ENCODE assay signal across 8 cellular contexts in genomic region chr1:42456754-42457089, GRCh38. TPM values are rescaled to one million over a fixed set of nuclear protein-coding genes. Genes with fewer than 3 reads are reported as not detected.
DNase-seq lines count a peak whose midpoint lies in the region; ATAC-seq, FAIRE-seq and TF ChIP-seq lines count a peak whose summit lies in the region.

No MANE protein-coding gene starts in this region.

- no peak for TF ChIP-seq CTCF in D721Med (IDR thresholded peaks at IDR 0.05; ENCODE audit: insufficient read depth, missing control alignments)

- ATAC-seq in GM19468 (IDR thresholded peaks at IDR 0.05; ENCODE audit: extremely low read depth, unreplicated experiment) (peak; percentile 26), left ventricle myocardium superior (peak; percentile 65)

- intact Hi-C loops in left ventricle myocardium superior (cut with micrococcal nuclease): loop anchor here (10.0 kb wide), 1 partner anchor 112 kb away; no protein-coding TSS in a partner anchor

- no peak for FAIRE-seq in D721Med (lab: Jason Lieb, UNC)

- peak; percentile 86 for DNase-seq in DMS53 (lab: John Stamatoyannopoulos, UW)
- peak; percentile 12 for DNase-seq in HS-27A (ENCODE audit: low read depth)
- peak; percentile 82 for DNase-seq in RPMI8226
- DNase-seq in activated naive CD8-positive, alpha-beta T cell treated with anti-CD3 and anti-CD28 coated beads, Interleukin-2, amount 50 U/mL, for 16 hours (ENCODE audit: low read depth, low spot score): peak; percentile 15
- no peak for DNase-seq in left ventricle myocardium superior
- DNase-seq in putamen (ENCODE audit: low spot score): peak; percentile 57
- no peak for DNase-seq in D721Med (ENCODE audit: insufficient read length, low spot score)

RNA-seq across cellular contexts. Expression of gene PPCS, which starts 0.4 kb away (rescaled TPM):
- 31.1 TPM for total RNA-seq in left ventricle myocardium superior

RNA-seq across cellular contexts. Expression of gene ZMYND12, which starts 0.9 kb away (rescaled TPM):
- total RNA-seq in left ventricle myocardium superior: 0.84 TPM

RNA-seq across cellular contexts. Expression of gene CCDC30, which starts 6.4 kb away (rescaled TPM):
- 1.2 TPM for total RNA-seq in left ventricle myocardium superior

Comparison
In these comparisons a context has a peak if more than half of its experiments do, and no peak if none do; other contexts are left out.
1. DNase-seq: peak in DMS53 (single experiment), HS-27A (single experiment), RPMI8226 (single experiment), activated naive CD8-positive, alpha-beta T cell treated with anti-CD3 and anti-CD28 coated beads, Interleukin-2, amount 50 U/mL, for 16 hours (single experiment) and putamen (single experiment); none in left ventricle myocardium superior (single experiment) and D721Med (single experiment).